Comparison of ENCODE assay signal across 11 cellular contexts in the genomic region with DNA sequence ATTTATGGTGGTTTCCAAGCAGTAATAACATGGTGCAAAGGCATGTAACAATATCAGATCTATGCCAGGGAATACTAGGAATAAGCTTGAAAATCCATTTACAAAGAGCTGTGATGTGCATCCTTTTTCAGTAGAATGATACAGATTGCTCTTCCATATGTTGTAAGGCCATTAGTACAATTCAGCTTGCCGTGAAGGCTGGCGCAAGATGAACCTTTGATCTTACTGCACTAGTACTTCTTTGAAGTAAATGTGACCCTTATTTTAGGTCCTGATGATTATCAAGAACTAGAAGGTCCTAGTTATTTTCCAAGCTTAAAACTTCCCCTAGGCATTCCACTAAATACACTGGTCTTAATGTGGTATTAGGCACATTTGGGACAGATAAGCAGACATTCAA.
"Had no signal": no experiment of that assay in that cellular context is flagged by ENCODE, and none has a peak within 500 bp of the region (broad histone marks: within the 10 kb centered on the region; RNA-seq: fewer than 3 reads in every experiment).

No MANE protein-coding gene starts in this region.

- FAIRE-seq: H1, H54 had no signal

- H3K27ac Mint-ChIP-seq: GM23338, H9, HFFc6 had no signal

- H3K9me3 Mint-ChIP-seq: GM23338, H9, HFFc6 had no signal

- H3K4me2 ChIP-seq: GM23338 had no signal

- H3K36me3 ChIP-seq: HAP-1 had no signal

- H3K9me3 ChIP-seq: HAP-1 had no signal

- H3K27ac ChIP-seq: GM23248 had no signal

- ATAC-seq: GM23338, HCT116 had no signal

- H3K4me3 ChIP-seq: GM23248, GM23338, HAP-1 had no signal

- H2AFZ ChIP-seq: GM23248, GM23338 had no signal

- H3K4me3 Mint-ChIP-seq: GM23338, H9, HFFc6 had no signal

- H3K9ac ChIP-seq: GM23248 had no signal

- H3K4me1 ChIP-seq: HAP-1 had no signal

- DNase-seq: GM23248, GOT3, H7, H9, HCEC 1CT, HFFc6 had no signal
